21 cellular contexts compared by ENCODE assay signal in the genomic region with DNA sequence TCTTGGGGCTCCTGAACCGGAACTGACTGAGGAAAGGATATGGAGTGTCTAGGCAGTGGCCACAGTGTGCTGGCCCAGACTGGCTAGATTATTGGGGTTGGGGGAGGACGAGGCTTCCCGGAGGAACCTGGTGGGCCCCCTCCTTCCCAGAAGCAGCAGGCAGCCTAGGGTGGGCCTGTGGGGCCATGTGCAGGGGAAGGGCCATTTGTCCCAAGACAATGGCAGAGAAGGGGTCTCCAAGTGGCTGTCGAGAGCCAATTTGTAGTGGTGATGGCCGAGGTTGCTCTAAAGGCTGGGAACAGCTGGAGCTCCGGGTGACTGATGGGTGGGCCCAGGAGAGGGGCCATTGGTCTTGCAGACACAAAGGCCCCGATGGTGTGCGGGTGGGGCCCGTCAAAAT. TPM values are rescaled to one million over a fixed set of nuclear protein-coding genes. Genes with fewer than 3 reads are reported as not detected.
"Had no signal": no experiment of that assay in that cellular context is flagged by ENCODE, and none has a peak within 500 bp of the region (broad histone marks: within the 10 kb centered on the region; RNA-seq: fewer than 3 reads in every experiment).

No MANE protein-coding gene starts in this region.

- H3K36me3 ChIP-seq: heart left ventricle, neutrophil, tibial artery, upper lobe of left lung, uterus had no signal

- ATAC-seq: heart left ventricle; left lobe of liver; mucosa of descending colon; naive thymus-derived CD8-positive, alpha-beta T cell; sciatic nerve had no signal

- H3K4me1 ChIP-seq: uterus had no signal

- H3K27ac Mint-ChIP-seq: naive thymus-derived CD8-positive, alpha-beta T cell had no signal

- H3K27ac ChIP-seq: heart left ventricle, neutrophil, tibial artery, upper lobe of left lung, uterus had no signal

- H3K4me3 Mint-ChIP-seq: naive thymus-derived CD8-positive, alpha-beta T cell had no signal

- DNase-seq: foreskin melanocyte; heart left ventricle; hippocampal formation; islet precursor cell; mammary epithelial cell; mucosa of descending colon; naive thymus-derived CD8-positive, alpha-beta T cell; stimulated activated CD4-positive, alpha-beta T cell treated with anti-CD3 and anti-CD28 coated beads, Interleukin-12 subunit alpha, Interleukin-12 subunit beta, amount 100 ng/mL, for 4 hours; stimulated activated CD4-positive, alpha-beta T cell treated with anti-CD3 and anti-CD28 coated beads, Interleukin-2, amount 100 ng/mL, for 48 hours; stimulated activated naive CD4-positive, alpha-beta T cell treated with Interleukin-2 at 50 U/mL for 16 hours; tibial artery; uterus had no signal

- H3K4me3 ChIP-seq: mucosa of descending colon, tibial artery, upper lobe of left lung, uterus had no signal

- H3K9me3 ChIP-seq: heart left ventricle, mucosa of descending colon, neutrophil, tibial artery, upper lobe of left lung, uterus had no signal

RNA-seq across cellular contexts. Expression of a gene that starts 36.2 kb away (rescaled TPM):
- total RNA-seq: heart left ventricle; lower leg skin; mammary epithelial cell; mucosa of descending colon; naive thymus-derived CD8-positive, alpha-beta T cell; osteoblast; pulmonary artery endothelial cell; sciatic nerve; skeletal muscle tissue; temporal lobe had no signal
